ENCODE assay signal across 11 cellular contexts in the genomic region with DNA sequence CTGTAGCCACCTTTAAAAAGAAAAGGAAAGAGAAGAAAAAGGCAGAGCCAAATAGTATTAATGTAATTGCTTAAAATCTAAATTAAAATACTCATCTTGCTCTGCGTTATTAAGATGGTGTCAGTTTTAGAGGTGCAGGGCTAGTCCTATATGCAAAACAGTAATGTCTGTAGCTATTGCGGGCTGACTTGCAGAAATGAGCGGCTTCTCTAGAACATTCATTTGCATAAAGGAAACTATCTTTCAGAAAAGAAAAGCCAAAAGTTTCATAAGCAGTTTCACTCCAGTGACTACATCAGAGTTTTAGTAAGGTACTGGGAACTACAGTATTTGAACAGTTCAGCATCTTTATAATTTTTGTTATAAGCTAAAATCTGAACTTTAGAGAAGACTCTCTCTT. TPM values are rescaled to one million over a fixed set of nuclear protein-coding genes. Genes with fewer than 3 reads are reported as not detected.
DNase-seq lines count a peak whose midpoint lies in the region; ATAC-seq and TF ChIP-seq lines count a peak whose summit lies in the region.
"Had no signal": no experiment of that assay in that cellular context is flagged by ENCODE, and none has a peak within 500 bp of the region (broad histone marks: within the 10 kb centered on the region; RNA-seq: fewer than 3 reads in every experiment).

No MANE protein-coding gene starts in this region.

- peaks cover 57 to 69% of the 10 kb centered on the region in 2 donors for H3K4me1 ChIP-seq in gastrocnemius medialis

- no peaks in the 10 kb centered on the region for H3K27me3 ChIP-seq in gastrocnemius medialis

- TF ChIP-seq CTCF in gastrocnemius medialis (IDR thresholded peaks at IDR 0.05 in 4 of 5, conservative IDR thresholded peaks at IDR 0.05 in 1 of 5): no peak

- H3K27ac Mint-ChIP-seq in activated T-cell treated with anti-CD3 and anti-CD28 coated beads, Interleukin-2, amount 50 U/mL, for 24 hours: no peak overlapping the region

- H3K36me3 Mint-ChIP-seq in activated T-cell treated with anti-CD3 and anti-CD28 coated beads, Interleukin-2, amount 50 U/mL, for 24 hours (ENCODE audit: low read depth): no peaks in the 10 kb centered on the region

- peaks cover 9% of the 10 kb centered on the region for H3K4me1 Mint-ChIP-seq in activated T-cell treated with anti-CD3 and anti-CD28 coated beads, Interleukin-2, amount 50 U/mL, for 24 hours (ENCODE audit: low read depth)

- peak overlapping the region in 1 of 4 donors; percentile 0 for H3K4me3 ChIP-seq in gastrocnemius medialis
- H3K4me3 ChIP-seq: thoracic aorta had no signal

- H3K4me3 Mint-ChIP-seq in activated T-cell treated with anti-CD3 and anti-CD28 coated beads, Interleukin-2, amount 50 U/mL, for 24 hours: peak overlapping the region; percentile 37

- H3K9me3 Mint-ChIP-seq in activated T-cell treated with anti-CD3 and anti-CD28 coated beads, Interleukin-2, amount 50 U/mL, for 24 hours: no peaks in the 10 kb centered on the region

- intact Hi-C loops in gastrocnemius medialis (cut with DNase I; ENCODE audit: low total_unique reads): loop anchor here (10.0 kb wide), 1 partner anchor 327 kb away; no protein-coding TSS in a partner anchor

- ATAC-seq in GM21786 (IDR thresholded peaks at IDR 0.05; ENCODE audit: unreplicated experiment) (peak; percentile 97), HG03565 (IDR thresholded peaks at IDR 0.05; ENCODE audit: unreplicated experiment) (peak; percentile 98), gastrocnemius medialis (no peak)

- H3K27me3 Mint-ChIP-seq in activated T-cell treated with anti-CD3 and anti-CD28 coated beads, Interleukin-2, amount 50 U/mL, for 24 hours: peaks cover 30% of the 10 kb centered on the region

- in situ Hi-C loops in gastrocnemius medialis (cut with MboI; ENCODE audit: low sequenced_read_pairs in 4 of 4): no loop called here

- H3K36me3 ChIP-seq in gastrocnemius medialis: no peaks in the 10 kb centered on the region
- H3K36me3 ChIP-seq: thoracic aorta had no signal

- no peaks in the 10 kb centered on the region for H3K9me3 ChIP-seq in gastrocnemius medialis
- H3K9me3 ChIP-seq: thoracic aorta had no signal

- no peak for TF ChIP-seq POLR2A in gastrocnemius medialis (IDR thresholded peaks at IDR 0.05)

- DNase-seq in activated T-cell treated with anti-CD3 and anti-CD28 coated beads, Interleukin-2, amount 50 U/mL, for 24 hours: no peak
- no peak for DNase-seq in activated T-cell treated with anti-CD3 and anti-CD28 coated beads, Interleukin-2, amount 50 U/mL, for 1 hour
- DNase-seq in stimulated activated CD8-positive, alpha-beta memory T cell treated with anti-CD3 and anti-CD28 coated beads, Interleukin-4, amount 100 ng/mL, for 48 hours: peak; percentile 28
- DNase-seq in gastrocnemius medialis (no peak), NCI-H524 (lab: John Stamatoyannopoulos, UW) (no peak), NCI-H187 treated with DMSO at 0.1 percent for 48 hours (lab: John Stamatoyannopoulos, UW) (no peak)
- DNase-seq: AML-193, hippocampal formation had no signal

- H3K27ac ChIP-seq in gastrocnemius medialis: no peak overlapping the region
- H3K27ac ChIP-seq: thoracic aorta had no signal

RNA-seq across cellular contexts. Expression of gene SMAD1, which starts 6.0 kb away (rescaled TPM):
- total RNA-seq in gastrocnemius medialis: 10 to 100 TPM; 19.9 to 33.9 (median 21.7) TPM

Comparison
In these comparisons a context has a peak if more than half of its experiments do, and no peak if none do; other contexts are left out.
1. ATAC-seq: peak in GM21786 (single experiment) and HG03565 (single experiment); none in gastrocnemius medialis (0 of 2).